ENCODE assay signal across 10 cellular contexts in genomic region chr15:77160562-77161481, GRCh38.
DNase-seq lines count a peak whose midpoint lies in the region; ATAC-seq and FAIRE-seq lines count a peak whose summit lies in the region.
"Had no signal": no experiment of that assay in that cellular context is flagged by ENCODE, and none has a peak within 500 bp of the region (broad histone marks: within the 10 kb centered on the region; RNA-seq: fewer than 3 reads in every experiment).

No MANE protein-coding gene starts in this region.

- H3K27me3 Mint-ChIP-seq in IgD-negative memory B cell = no peaks in the 10 kb centered on the region
- H3K27me3 Mint-ChIP-seq in activated naive CD8-positive, alpha-beta T cell treated with anti-CD3 and anti-CD28 coated beads, Interleukin-2, amount 50 U/mL, for 24 hours = no peaks in the 10 kb centered on the region

- H3K4me1 Mint-ChIP-seq in IgD-negative memory B cell = peaks cover 18 to 40% (median 21%) of the 10 kb centered on the region in 3 donors
- peaks cover 49% of the 10 kb centered on the region for H3K4me1 Mint-ChIP-seq in activated naive CD8-positive, alpha-beta T cell treated with anti-CD3 and anti-CD28 coated beads, Interleukin-2, amount 50 U/mL, for 24 hours

- H3K27ac ChIP-seq in mucosa of rectum (ENCODE audit: low read depth in 2 of 2, low read length in 2 of 2) = peak overlapping the region; percentile 67 to 72
- H3K27ac ChIP-seq: epithelial cell of prostate, GM23248 had no signal

- H3K9me3 ChIP-seq in mucosa of rectum (ENCODE audit: control insufficient read depth in 2 of 2, low read length in 2 of 2) = no peaks in the 10 kb centered on the region

- FAIRE-seq in RCC 7860 (lab: Jason Lieb, UNC) = no peak

- peaks cover 16% of the 10 kb centered on the region for H3K36me3 Mint-ChIP-seq in IgD-negative memory B cell
- H3K36me3 Mint-ChIP-seq in activated naive CD8-positive, alpha-beta T cell treated with anti-CD3 and anti-CD28 coated beads, Interleukin-2, amount 50 U/mL, for 24 hours (ENCODE audit: low read depth) = peaks cover 9% of the 10 kb centered on the region

- peak overlapping the region; percentile 33 to 61 for H3K4me3 ChIP-seq in mucosa of rectum (ENCODE audit: low read length in 2 of 2)
- H3K4me3 ChIP-seq: GM23248 had no signal

- ATAC-seq in activated naive CD8-positive, alpha-beta T cell treated with anti-CD3 and anti-CD28 coated beads, Interleukin-2, amount 50 U/mL, for 24 hours = no peak
- ATAC-seq in HG03097 (IDR thresholded peaks at IDR 0.05; ENCODE audit: low FRiP score, unreplicated experiment) (no peak), HG03039 (IDR thresholded peaks at IDR 0.05; ENCODE audit: unreplicated experiment) (no peak)

- no peaks in the 10 kb centered on the region for H3K27me3 ChIP-seq in mucosa of rectum (ENCODE audit: control insufficient read depth in 2 of 2, insufficient read depth in 2 of 2, low read length in 2 of 2)

- no peaks in the 10 kb centered on the region for H3K9me3 Mint-ChIP-seq in IgD-negative memory B cell
- H3K9me3 Mint-ChIP-seq in activated naive CD8-positive, alpha-beta T cell treated with anti-CD3 and anti-CD28 coated beads, Interleukin-2, amount 50 U/mL, for 24 hours = no peaks in the 10 kb centered on the region

- peaks cover 9 to 12% of the 10 kb centered on the region in 2 donors for H3K36me3 ChIP-seq in mucosa of rectum (ENCODE audit: control insufficient read depth in 2 of 2, insufficient read depth in 2 of 2, low read length in 2 of 2)

- DNase-seq in DMS79 (lab: John Stamatoyannopoulos, UW) = peak; percentile 8
- no peak for DNase-seq in activated naive CD8-positive, alpha-beta T cell treated with anti-CD3 and anti-CD28 coated beads, Interleukin-2, amount 50 U/mL, for 24 hours
- no peak for DNase-seq in RKO (ENCODE audit: low spot score)
- no peak for DNase-seq in RCC 7860 (ENCODE audit: low spot score)
- DNase-seq: GM23248 had no signal

- H3K27ac Mint-ChIP-seq in IgD-negative memory B cell = peak overlapping the region; percentile 4 to 67 (median 13)
- H3K27ac Mint-ChIP-seq in activated naive CD8-positive, alpha-beta T cell treated with anti-CD3 and anti-CD28 coated beads, Interleukin-2, amount 50 U/mL, for 24 hours = peak overlapping the region; percentile 43

- peaks cover 8 to 13% of the 10 kb centered on the region in 2 donors for H3K4me1 ChIP-seq in mucosa of rectum (ENCODE audit: control insufficient read depth in 2 of 2, insufficient read depth in 2 of 2, low read length in 2 of 2)

- H3K9ac ChIP-seq in mucosa of rectum (ENCODE audit: low read depth in 1 of 2, low read length in 2 of 2) = peak overlapping the region in 1 of 2 donors; percentile 36
- H3K9ac ChIP-seq: GM23248 had no signal

- peak overlapping the region in 2 of 4 donors; percentile 12 to 71 for H3K4me3 Mint-ChIP-seq in IgD-negative memory B cell
- peak overlapping the region; percentile 33 for H3K4me3 Mint-ChIP-seq in activated naive CD8-positive, alpha-beta T cell treated with anti-CD3 and anti-CD28 coated beads, Interleukin-2, amount 50 U/mL, for 24 hours
